Comparison of ENCODE assay signal across 8 cellular contexts in the genomic region with DNA sequence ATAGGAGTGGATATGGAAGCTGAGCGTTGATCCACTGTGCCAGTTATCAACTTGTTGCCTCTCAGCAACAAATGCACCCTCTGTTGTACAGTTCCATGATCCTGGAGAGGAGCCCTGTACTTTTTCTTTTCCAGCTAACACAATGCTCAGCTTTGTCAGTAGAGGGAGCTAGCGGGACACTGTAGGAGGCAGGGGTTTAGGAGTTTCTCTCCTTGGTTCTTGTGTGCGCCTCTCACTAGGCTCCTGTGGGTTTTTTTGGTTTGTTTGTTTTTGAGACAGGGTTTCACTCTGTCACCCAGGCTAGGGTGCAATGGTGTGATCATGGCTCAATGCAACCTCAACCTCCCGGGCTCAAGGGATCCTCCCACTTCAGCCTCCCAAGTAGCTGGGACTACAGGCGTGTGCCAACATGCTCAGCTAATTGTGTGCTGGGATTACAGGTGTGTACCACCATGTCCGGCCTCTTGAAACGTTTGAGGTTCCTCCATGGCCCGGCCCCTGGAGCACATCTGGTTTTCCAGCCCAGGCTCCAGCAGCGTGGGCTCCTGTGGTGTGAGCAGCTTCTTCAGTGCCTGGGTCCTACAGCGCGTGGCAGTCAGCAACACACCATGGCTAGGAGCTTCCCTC. TPM values are rescaled to one million over a fixed set of nuclear protein-coding genes. Genes with fewer than 3 reads are reported as not detected.
DNase-seq lines count a peak whose midpoint lies in the region; ATAC-seq and TF ChIP-seq lines count a peak whose summit lies in the region.

No MANE protein-coding gene starts in this region.

- no peak overlapping the region for H2AFZ ChIP-seq in neural cell (ENCODE audit: low read depth, low read length)

- ATAC-seq in HG03108 (IDR thresholded peaks at IDR 0.05; ENCODE audit: unreplicated experiment) (peak; percentile 66), HG02678 (IDR thresholded peaks at IDR 0.05; ENCODE audit: unreplicated experiment) (no peak)

- no peak for DNase-seq in AG04449 (ENCODE audit: low read depth, low spot score)
- peak; percentile 82 for DNase-seq in GM10248 (ENCODE audit: extremely low spot score)
- DNase-seq in NCI-H526 treated with DMSO at 0.1 percent for 48 hours (lab: John Stamatoyannopoulos, UW): peak; percentile 13
- DNase-seq in activated T-cell treated with anti-CD3 and anti-CD28 coated beads for 24 hours (ENCODE audit: low read depth): peak; percentile 13
- peak; percentile 81 for DNase-seq in fibroblast of mammary gland (ENCODE audit: low read depth)

- CTCF ChIA-PET in AG04449 (lab: Yijun Ruan, JAX): interaction anchor here (0.7 to 21.1 kb wide), 19 partner anchors 12 to 619 kb away, joined by 3 to 664 read pairs (median 4); partner anchors contain the start of genes AVPI1, MARVELD1 and ZFYVE27
- CTCF ChIA-PET in GM10248 (lab: Yijun Ruan, JAX): interaction anchor here (0.8 to 15.3 kb wide), 27 partner anchors 12 to 340 kb away, joined by 3 to 552 read pairs (median 4); partner anchors contain the start of genes AVPI1, MARVELD1 and ZFYVE27

- no peaks in the 10 kb centered on the region for H4K20me1 ChIP-seq in neural cell (ENCODE audit: insufficient read depth)

- TF ChIP-seq RAD21 in neural cell (conservative IDR thresholded peaks at IDR 0.05): peak; percentile 68

- TF ChIP-seq EP300 in neural cell (conservative IDR thresholded peaks at IDR 0.05; ENCODE audit: poor library complexity, severe bottlenecking): no peak

- no peak overlapping the region for H3K27ac ChIP-seq in neural cell (ENCODE audit: low read length)

- H3K9me3 ChIP-seq in neural cell (ENCODE audit: low read length): no peaks in the 10 kb centered on the region

- H3K79me2 ChIP-seq in neural cell (replicated peaks; ENCODE audit: insufficient read depth, low read length): no peaks in the 10 kb centered on the region

- TF ChIP-seq CTCF in AG04449 (IDR thresholded peaks at IDR 0.05; ENCODE audit: insufficient read depth, low read length, missing control alignments) (peak; percentile 86), GM10248 (IDR thresholded peaks at IDR 0.05; ENCODE audit: control extremely low read depth, extremely low read depth, low read depth, missing control alignments) (peak; percentile 89), fibroblast of mammary gland (conservative IDR thresholded peaks at IDR 0.05; ENCODE audit: control insufficient read depth, insufficient read depth, low read depth, low read length) (peak; percentile 97), neural cell (IDR thresholded peaks at IDR 0.05; ENCODE audit: poor library complexity, severe bottlenecking) (peak; percentile 67)

- H3K4me3 ChIP-seq in AG04449 (ENCODE audit: low read depth, low read length): no peak overlapping the region
- H3K4me3 ChIP-seq in fibroblast of mammary gland (ENCODE audit: control insufficient read depth, low read depth, low read length): no peak overlapping the region
- H3K4me3 ChIP-seq in neural cell (ENCODE audit: low read length): no peak overlapping the region

- H3K4me2 ChIP-seq in neural cell (ENCODE audit: low read length): no peak overlapping the region

- no peaks in the 10 kb centered on the region for H3K27me3 ChIP-seq in neural cell (ENCODE audit: insufficient read depth, low read depth, low read length)

- POLR2A ChIA-PET in AG04449 (lab: Yijun Ruan, JAX) (interaction anchor here (0.7 to 1.5 kb wide), 3 partner anchors 22 to 35 kb away, joined by 3 to 4 read pairs (median 3); partner anchors contain the start of gene ZFYVE27), GM10248 (lab: Yijun Ruan, JAX) (interaction anchor here (1.0 kb wide), 1 partner anchor 14 kb away, joined by 3 read pairs; the partner anchor contains the start of gene AVPI1)

- no peak overlapping the region for H3K9ac ChIP-seq in neural cell (ENCODE audit: low read length)

- no peaks in the 10 kb centered on the region for H3F3A ChIP-seq in neural cell (ENCODE audit: insufficient read depth, low read length, poor library complexity, severe bottlenecking)

- H3K9me2 ChIP-seq in neural cell (ENCODE audit: insufficient read depth, low read length): no peaks in the 10 kb centered on the region

- no peaks in the 10 kb centered on the region for H3K36me3 ChIP-seq in neural cell (ENCODE audit: insufficient read depth, low read length)

TF ChIP-seq in neural cell, 6 proteins besides CTCF, POLR2A, EP300 and RAD21:
- TF ChIP-seq EZH2 (IDR thresholded peaks at IDR 0.05; ENCODE audit: borderline replicate concordance, insufficient read depth, low read length, poor library complexity, severe bottlenecking): no peak
- no peak for TF ChIP-seq TAF1 (IDR thresholded peaks at IDR 0.05; ENCODE audit: low read depth)
- TF ChIP-seq SMC3 (conservative IDR thresholded peaks at IDR 0.05; ENCODE audit: poor library complexity): peak; percentile 63

RNA-seq across cellular contexts. Expression of gene MARVELD1, which starts 12.0 kb away (rescaled TPM):
- 2.3 and 2.4 TPM in 2 replicates for polyA plus RNA-seq in neural cell
- polyA minus RNA-seq in neural cell: 1.7 TPM in 2 replicates

RNA-seq across cellular contexts. Expression of gene AVPI1, which starts 14.5 kb away (rescaled TPM):
- polyA plus RNA-seq in neural cell: 0.94 and 1.3 TPM in 2 replicates
- 1.5 and 2.5 TPM in 2 replicates for polyA minus RNA-seq in neural cell

RNA-seq across cellular contexts. Expression of gene ZFYVE27, which starts 35.4 kb away (rescaled TPM):
- polyA plus RNA-seq in neural cell: 135 and 151 TPM in 2 replicates
- 69.5 and 89.4 TPM in 2 replicates for polyA minus RNA-seq in neural cell
